ENCODE assay signal across 11 cellular contexts in the genomic region with DNA sequence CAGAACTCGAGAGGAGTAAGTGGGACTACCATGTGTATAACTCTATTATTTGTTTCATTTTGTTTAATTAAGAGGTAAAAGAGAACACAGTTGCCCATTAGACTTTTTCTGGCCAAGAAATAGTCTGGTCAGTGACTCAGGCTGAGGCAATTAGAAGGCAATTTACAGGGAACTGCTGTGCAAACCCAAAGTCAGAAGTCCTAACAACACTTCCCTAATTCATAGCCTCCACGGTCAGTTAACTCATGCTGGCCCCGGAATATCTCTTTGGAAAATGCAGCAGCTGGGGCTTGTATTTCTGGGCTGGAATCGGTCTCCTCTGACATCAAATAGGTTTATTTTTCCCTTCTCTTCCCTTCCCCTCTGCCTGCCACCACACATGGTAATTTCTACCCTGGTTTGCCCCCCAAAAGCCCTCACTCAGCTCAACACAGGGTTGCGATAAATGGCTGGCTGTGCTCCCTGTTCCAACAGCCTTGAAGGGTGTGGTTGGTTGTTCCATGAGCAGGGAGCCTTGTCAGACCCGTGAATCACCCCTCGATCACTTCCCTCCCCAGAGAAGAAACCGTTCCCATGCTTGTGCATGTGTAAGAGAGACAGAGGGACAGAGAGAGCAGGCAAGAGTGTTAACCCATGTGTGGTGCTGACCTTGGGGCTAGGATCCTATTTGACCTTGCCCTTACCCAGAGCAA. TPM values are rescaled to one million over a fixed set of nuclear protein-coding genes. Genes with fewer than 3 reads are reported as not detected.
A peak's percentile ranks its signal among the peaks of the same experiment; 100 is the strongest.
DNase-seq lines count a peak whose midpoint lies in the region.
"Had no signal": no experiment of that assay in that cellular context is flagged by ENCODE, and none has a peak within 500 bp of the region (broad histone marks: within the 10 kb centered on the region; RNA-seq: fewer than 3 reads in every experiment).

No MANE protein-coding gene starts in this region.

- H3K9me3 ChIP-seq in mesenchymal stem cell (ENCODE audit: control insufficient read depth, low read length): no peaks in the 10 kb centered on the region
- H3K9me3 ChIP-seq: body of pancreas had no signal

- WGBS in mesenchymal stem cell: 18% methylated on average over 5 of the region's 8 CpGs

- no peak overlapping the region for H2AFZ ChIP-seq in mesenchymal stem cell (ENCODE audit: low read depth, low read length)

- H3K14ac ChIP-seq in mesenchymal stem cell (ENCODE audit: low read length in 2 of 2): peak overlapping the region in 1 of 2 experiments; percentile 88

- H3K79me1 ChIP-seq in mesenchymal stem cell (replicated peaks; ENCODE audit: low read length, poor library complexity, severe bottlenecking): peaks cover 1% of the 10 kb centered on the region

- peaks cover 0 to 8% of the 10 kb centered on the region in 2 experiments for H3K27me3 ChIP-seq in mesenchymal stem cell (ENCODE audit: control insufficient read depth in 1 of 2, insufficient read depth in 1 of 2, low read length in 2 of 2)
- H3K27me3 ChIP-seq: body of pancreas had no signal

- H3K18ac ChIP-seq in mesenchymal stem cell (ENCODE audit: low read depth in 1 of 2, low read length in 2 of 2): peak overlapping the region; percentile 46 to 85

- no peak overlapping the region for H2BK120ac ChIP-seq in mesenchymal stem cell (ENCODE audit: low read depth, low read length)

- H3K27ac ChIP-seq in mesenchymal stem cell (ENCODE audit: low read length, poor library complexity, severe bottlenecking): peak overlapping the region; percentile 44

- H3K4me3 ChIP-seq in mesenchymal stem cell (ENCODE audit: insufficient read depth in 1 of 2, low read depth in 1 of 2, low read length in 2 of 2): peak overlapping the region in 1 of 2 experiments; percentile 54
- H3K4me3 ChIP-seq: body of pancreas had no signal

- peaks cover 25% of the 10 kb centered on the region for H3K4me1 ChIP-seq in mesenchymal stem cell (ENCODE audit: control insufficient read depth, insufficient read depth, low read depth, low read length)

- H3K4ac ChIP-seq in mesenchymal stem cell (ENCODE audit: low read depth in 1 of 2, low read length in 2 of 2): peak overlapping the region; percentile 28 to 54

- H4K8ac ChIP-seq in mesenchymal stem cell (ENCODE audit: low read length): peak overlapping the region; percentile 3

- no peak overlapping the region for H2AK5ac ChIP-seq in mesenchymal stem cell (ENCODE audit: low read length, severe bottlenecking)

- DNase-seq in A172 (ENCODE audit: low spot score): peak; percentile 84
- DNase-seq in NCI-H226: peak; percentile 48
- DNase-seq in dermis blood vessel endothelial cell: peak; percentile 89
- peak; percentile 93 for DNase-seq in mesenchymal stem cell
- DNase-seq in NAMALWA (ENCODE audit: low spot score): no peak
- no peak for DNase-seq in DMS79 (lab: John Stamatoyannopoulos, UW)
- no peak for DNase-seq in globus pallidus (ENCODE audit: low spot score)
- no peak for DNase-seq in islet precursor cell
- DNase-seq: KG1, T1000 had no signal

- no peak overlapping the region for H2BK15ac ChIP-seq in mesenchymal stem cell (ENCODE audit: low read depth, poor library complexity, severe bottlenecking)

- no peak overlapping the region for H2BK5ac ChIP-seq in mesenchymal stem cell (ENCODE audit: low read depth, low read length, poor library complexity, severe bottlenecking)

- peak overlapping the region; percentile 55 for H4K91ac ChIP-seq in mesenchymal stem cell (ENCODE audit: low read length)

- H3K4me2 ChIP-seq in mesenchymal stem cell (ENCODE audit: low read length, poor library complexity, severe bottlenecking): peak overlapping the region; percentile 46

- H2BK12ac ChIP-seq in mesenchymal stem cell (ENCODE audit: low read length in 2 of 2): peak overlapping the region in 1 of 2 experiments; percentile 86

- H3K23ac ChIP-seq in mesenchymal stem cell (ENCODE audit: low read length in 2 of 2): peak overlapping the region in 1 of 2 experiments; percentile 79

- H3K9ac ChIP-seq in mesenchymal stem cell (ENCODE audit: low read length): peak overlapping the region; percentile 86

- no peaks in the 10 kb centered on the region for H3K36me3 ChIP-seq in mesenchymal stem cell (ENCODE audit: control insufficient read depth in 1 of 2, insufficient read depth in 2 of 2, low read depth in 1 of 2, low read length in 2 of 2)

RNA-seq across cellular contexts. Expression of gene SH3PXD2A, which starts 5.3 kb away (rescaled TPM):
- 1.7 and 2.0 TPM in 2 replicates for total RNA-seq in A172 (2014; rRNA removed; shearing (Covaris generic))
- total RNA-seq in dermis blood vessel endothelial cell: 2.4 and 3.9 TPM in 2 replicates
- 8.7 TPM for polyA plus RNA-seq in mesenchymal stem cell (2013, experiment 1 of 2)
- polyA plus RNA-seq in mesenchymal stem cell (2013, experiment 2 of 2): 8.7 TPM

Comparison
In these comparisons a context has a peak if more than half of its experiments do, and no peak if none do; other contexts are left out.
1. DNase-seq: peak in A172 (single experiment), NCI-H226 (single experiment), dermis blood vessel endothelial cell (single experiment) and mesenchymal stem cell (single experiment); none in NAMALWA (single experiment), DMS79 (single experiment), globus pallidus (single experiment) and islet precursor cell (single experiment).